Comparison of ENCODE assay signal across 22 cellular contexts in the genomic region with DNA sequence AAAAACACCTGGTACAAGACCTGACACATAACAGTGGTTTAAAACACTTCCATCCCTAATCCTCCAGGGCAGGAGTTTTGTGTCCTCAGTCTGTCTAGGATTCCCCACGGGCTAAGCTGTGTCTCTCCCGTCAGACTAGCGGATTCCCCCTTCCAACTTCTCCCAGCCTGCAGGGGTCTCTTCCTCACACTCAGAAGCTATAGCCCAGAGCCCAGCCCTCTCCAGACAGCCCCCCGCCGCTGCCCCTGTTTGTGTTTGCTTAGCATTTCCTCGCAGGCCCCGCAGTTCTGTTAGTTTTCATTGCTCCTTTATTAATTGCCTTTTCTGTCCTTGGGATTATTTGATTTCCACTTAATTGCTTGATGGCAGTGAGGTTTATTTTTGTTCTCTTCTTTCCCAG.
"Had no signal": no experiment of that assay in that cellular context is flagged by ENCODE, and none has a peak within 500 bp of the region (broad histone marks: within the 10 kb centered on the region; RNA-seq: fewer than 3 reads in every experiment).

No MANE protein-coding gene starts in this region.

- H3K4me3 Mint-ChIP-seq: memory B cell, mesothelial cell of epicardium, natural killer cell, neural crest cell, type B pancreatic cell had no signal

- DNase-seq: cortex of kidney; dorsolateral prefrontal cortex; effector memory CD4-positive, alpha-beta T cell; esophagus squamous epithelium; foreskin fibroblast; glutamatergic neuron; left ventricle myocardium inferior; lower lobe of right lung; natural killer cell; ovary; right cardiac atrium; stimulated activated CD4-positive, alpha-beta T cell treated with anti-CD3 and anti-CD28 coated beads, Interleukin-12 subunit alpha, Interleukin-12 subunit beta, amount 100 ng/mL, for 4 hours; stimulated activated CD4-positive, alpha-beta T cell treated with anti-CD3 and anti-CD28 coated beads, Interleukin-2, amount 100 ng/mL, for 48 hours; stimulated activated naive CD4-positive, alpha-beta T cell treated with Interleukin-2 at 50 U/mL for 16 hours; thyroid gland; uterus had no signal

- H3K27ac Mint-ChIP-seq: memory B cell, mesothelial cell of epicardium, natural killer cell, progenitor cell of endocrine pancreas, type B pancreatic cell had no signal

- H3K36me3 Mint-ChIP-seq: memory B cell, mesothelial cell of epicardium, natural killer cell, type B pancreatic cell had no signal

- H3K9me3 Mint-ChIP-seq: memory B cell, mesothelial cell of epicardium, natural killer cell, neural crest cell, type B pancreatic cell had no signal

- ATAC-seq: gastroesophageal sphincter, lower lobe of right lung, natural killer cell, right cardiac atrium had no signal
